ENCODE assay signal across 8 cellular contexts in the genomic region with DNA sequence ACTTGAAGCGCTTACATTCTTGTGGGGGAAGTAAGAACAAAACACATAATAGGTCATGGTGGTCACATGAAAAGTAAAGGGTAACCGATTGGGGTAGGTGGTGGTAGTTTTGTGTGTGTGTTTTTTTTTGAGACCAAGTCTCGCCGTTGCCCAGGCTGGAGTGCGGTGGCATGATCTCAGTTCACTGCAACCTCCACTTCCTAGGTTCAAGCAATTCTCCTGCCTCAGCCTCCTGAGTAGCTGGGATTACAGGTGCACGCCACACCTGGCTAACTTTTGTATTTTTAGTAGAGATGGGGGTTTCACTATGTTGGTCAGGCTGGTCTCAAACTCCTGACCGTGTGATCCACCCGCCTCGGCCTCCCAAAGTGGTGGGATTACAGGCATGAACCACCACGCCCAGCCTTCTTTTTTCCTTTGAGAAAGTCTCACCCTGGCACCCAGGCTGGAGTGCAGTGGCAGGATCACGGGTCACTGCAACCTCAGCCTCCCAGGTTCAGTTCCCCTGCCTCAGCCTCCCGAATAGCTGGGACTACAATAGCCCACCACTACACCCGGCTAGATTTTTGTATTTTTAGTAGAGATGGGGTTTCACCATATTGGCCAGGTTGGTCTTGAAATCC. TPM values are rescaled to one million over a fixed set of nuclear protein-coding genes. Genes with fewer than 3 reads are reported as not detected.
DNase-seq lines count a peak whose midpoint lies in the region; ATAC-seq, FAIRE-seq and TF ChIP-seq lines count a peak whose summit lies in the region.
"Not testable (repeated sequence)": the region's sequence is repeated elsewhere in the genome, so short reads cannot be mapped to it uniquely, and the experiment has no call there.
"Had no signal": no experiment of that assay in that cellular context is flagged by ENCODE, and none has a peak within 500 bp of the region (broad histone marks: within the 10 kb centered on the region; RNA-seq: fewer than 3 reads in every experiment).

No MANE protein-coding gene starts in this region.

- not testable (repeated sequence) for H4K91ac ChIP-seq in H1 (replicated peaks; ENCODE audit: insufficient read length, low read length)

- not testable (repeated sequence) for H3K14ac ChIP-seq in H1 (ENCODE audit: insufficient read length)

- TF ChIP-seq EP300 in H1 (IDR thresholded peaks at IDR 0.05; ENCODE audit: borderline replicate concordance in 1 of 2, low read depth in 2 of 2, low read length in 2 of 2): not testable (repeated sequence)

- TF ChIP-seq CTCF in H1 (IDR thresholded peaks at IDR 0.05; ENCODE audit: control extremely low read depth in 1 of 3, insufficient read depth in 1 of 3, low read depth in 1 of 3, low read length in 3 of 3): not testable (repeated sequence)

- TF ChIP-seq POLR2A in Raji (IDR thresholded peaks at IDR 0.05; ENCODE audit: insufficient read depth, low read depth, low read length): peak; percentile 53; the same call in 1 of the 2 replicates
- peak; percentile 78 to 91 for TF ChIP-seq POLR2A in H1 (IDR thresholded peaks at IDR 0.05; ENCODE audit: control extremely low read depth in 1 of 2, low read depth in 2 of 2, low read length in 2 of 2)

- H3K18ac ChIP-seq in H1 (ENCODE audit: extremely low read depth, low read length): not testable (repeated sequence)

- 46% methylated on average over 13 of the region's 13 CpGs; no CpG with 5 or more reads in 1 of the 2 experiments for WGBS in H1 (ENCODE audit: extremely low coverage in 1 of 2, insufficient coverage in 1 of 2, insufficient read length in 1 of 2, insufficient replicate concordance in 2 of 2, low coverage in 1 of 2, low lambda C conversion rate in 2 of 2, missing lambda C conversion rate in 1 of 2), 2 experiments

- H4K5ac ChIP-seq in H1 (ENCODE audit: insufficient read length, low read depth, low read length): not testable (repeated sequence)

- H3K9me3 ChIP-seq in HUES48 (ENCODE audit: control insufficient read depth, insufficient read depth, low read length); H1 (ENCODE audit: insufficient read depth in 2 of 2, low read depth in 1 of 2, low read length in 1 of 2): not testable (repeated sequence)

- not testable (repeated sequence) for FAIRE-seq in H1 (lab: Jason Lieb, UNC)

- not testable (repeated sequence) for H3K9ac ChIP-seq in HUES48 (ENCODE audit: low read depth, low read length); H1 (replicated peaks in 1 of 4; ENCODE audit: extremely low read depth in 1 of 4, low read depth in 3 of 4, low read length in 3 of 4)

- H2BK20ac ChIP-seq in H1 (ENCODE audit: low read length): not testable (repeated sequence)

- not testable (repeated sequence) for H3K4ac ChIP-seq in H1 (replicated peaks; ENCODE audit: insufficient read length, low read depth, low read length)

- not testable (repeated sequence) for H4K8ac ChIP-seq in H1 (ENCODE audit: extremely low read depth, insufficient read depth, low read length)

- POLR2A ChIA-PET in H1 (lab: Charles Lee; ENCODE audit: partially characterized antibody): interaction anchor here (0.7 to 13.3 kb wide), 25 partner anchors 13 to 432 kb away, joined by 3 to 475 read pairs (median 4); a partner anchor contains a TSS

- peaks cover 21% of the 10 kb centered on the region; the same call in 1 of the 2 replicates for H3K4me1 ChIP-seq in HUES48 (ENCODE audit: control insufficient read depth, insufficient read depth, low read length)
- not testable (repeated sequence) for H3K4me1 ChIP-seq in H1 (replicated peaks in 1 of 4; ENCODE audit: control insufficient read depth in 3 of 4, insufficient read depth in 4 of 4, low read length in 3 of 4)

- TF ChIP-seq RAD21 in H1 (IDR thresholded peaks at IDR 0.05 in 1 of 2, conservative IDR thresholded peaks at IDR 0.05 in 1 of 2; ENCODE audit: low read depth in 2 of 2, low read length in 2 of 2): not testable (repeated sequence)

- H2BK120ac ChIP-seq in H1 (replicated peaks; ENCODE audit: low read depth, low read length): not testable (repeated sequence)

- H2AK5ac ChIP-seq in H1 (ENCODE audit: low read depth, low read length): not testable (repeated sequence)

- H3K4me1 Mint-ChIP-seq in activated CD8-positive, alpha-beta memory T cell treated with anti-CD3 and anti-CD28 coated beads, Interleukin-2, amount 10 ng/mL, durations not matched to agents 7 days and 5 days: peaks cover 38% of the 10 kb centered on the region

- not testable (repeated sequence) for H3K4me3 Mint-ChIP-seq in activated CD8-positive, alpha-beta memory T cell treated with anti-CD3 and anti-CD28 coated beads, Interleukin-2, amount 10 ng/mL, durations not matched to agents 7 days and 5 days

- not testable (repeated sequence) for H2AFZ ChIP-seq in H1 (ENCODE audit: low read length)

- peaks cover 71% of the 10 kb centered on the region for H3K36me3 ChIP-seq in HUES48 (ENCODE audit: control insufficient read depth, insufficient read depth, low read length)
- peaks cover 27 to 63% (median 51%) of the 10 kb centered on the region in 4 experiments for H3K36me3 ChIP-seq in H1 (ENCODE audit: control insufficient read depth in 2 of 4, insufficient read depth in 4 of 4, low read length in 3 of 4)

- not testable (repeated sequence) for H3K9me3 Mint-ChIP-seq in activated CD8-positive, alpha-beta memory T cell treated with anti-CD3 and anti-CD28 coated beads, Interleukin-2, amount 10 ng/mL, durations not matched to agents 7 days and 5 days (ENCODE audit: low read depth)

- not testable (repeated sequence) for H3K23me2 ChIP-seq in H1 (ENCODE audit: low read depth, low read length)

- not testable (repeated sequence) for H2BK15ac ChIP-seq in H1 (ENCODE audit: low read length)

- H3K4me3 ChIP-seq in HUES48 (ENCODE audit: low read depth, low read length); H1 (ENCODE audit: extremely low read depth in 1 of 4, insufficient read depth in 2 of 4, low read depth in 3 of 4, low read length in 4 of 4): not testable (repeated sequence)

- peak overlapping the region; percentile 95 for H3K27ac Mint-ChIP-seq in activated CD8-positive, alpha-beta memory T cell treated with anti-CD3 and anti-CD28 coated beads, Interleukin-2, amount 10 ng/mL, durations not matched to agents 7 days and 5 days

- peaks cover 62% of the 10 kb centered on the region for H3K36me3 Mint-ChIP-seq in activated CD8-positive, alpha-beta memory T cell treated with anti-CD3 and anti-CD28 coated beads, Interleukin-2, amount 10 ng/mL, durations not matched to agents 7 days and 5 days

- peaks cover 0 to 27% of the 10 kb centered on the region in 2 experiments; a peak in 3 of 4 replicates for H3K79me2 ChIP-seq in H1 (ENCODE audit: control insufficient read depth in 1 of 2, insufficient read depth in 2 of 2, low read length in 2 of 2)

- H3K79me1 ChIP-seq in H1 (ENCODE audit: low read depth, low read length): not testable (repeated sequence)

- H2BK5ac ChIP-seq in H1 (ENCODE audit: low read depth, low read length): peak overlapping the region; percentile 15; the same call in 1 of the 2 replicates

- not testable (repeated sequence) for H3K27me3 ChIP-seq in HUES48 (ENCODE audit: control insufficient read depth, insufficient read depth, low read length); H1 (replicated peaks in 1 of 4; ENCODE audit: control insufficient read depth in 3 of 4, extremely low read depth in 1 of 4, insufficient read depth in 3 of 4, low read length in 3 of 4)

- H3K4me2 ChIP-seq in H1 (ENCODE audit: insufficient read depth in 1 of 2, low read depth in 2 of 2, low read length in 2 of 2): not testable (repeated sequence)

- CTCF ChIA-PET in activated CD8-positive, alpha-beta memory T cell treated with anti-CD3 and anti-CD28 coated beads, Interleukin-2, amount 10 ng/mL, durations not matched to agents 7 days and 5 days (lab: Charles Lee): not testable (repeated sequence)
- CTCF ChIA-PET in H1 (lab: Charles Lee; ENCODE audit: partially characterized antibody): interaction anchor here (1.3 kb wide), 1 partner anchor 431 kb away, joined by 3 read pairs; no protein-coding TSS in a partner anchor

- not testable (repeated sequence) for H4K20me1 ChIP-seq in H1 (replicated peaks in 1 of 2; ENCODE audit: control insufficient read depth in 1 of 2, insufficient read depth in 2 of 2, low read length in 2 of 2)

- not testable (repeated sequence) for H2BK12ac ChIP-seq in H1 (ENCODE audit: low read depth, low read length)

- DNase-seq in DMS 273 treated with DMSO at 0.1 percent for 48 hours (lab: John Stamatoyannopoulos, UW): peak; percentile 67
- DNase-seq in activated CD8-positive, alpha-beta memory T cell treated with anti-CD3 and anti-CD28 coated beads, Interleukin-2, amount 10 ng/mL, durations not matched to agents 7 days and 5 days: not testable (repeated sequence)
- peak in 1 of 2 experiments; percentile 67 for DNase-seq in H1 (ENCODE audit: low read depth in 1 of 2, low spot score in 2 of 2)
- DNase-seq in stimulated activated CD4-positive, alpha-beta T cell treated with anti-CD3 and anti-CD28 coated beads, Interleukin-2, amount 100 ng/mL, for 24 hours: peak; percentile 44 to 62

- ATAC-seq in activated CD8-positive, alpha-beta memory T cell treated with anti-CD3 and anti-CD28 coated beads, Interleukin-2, amount 10 ng/mL, durations not matched to agents 7 days and 5 days: peak; percentile 5

- not testable (repeated sequence) for H3K27me3 Mint-ChIP-seq in activated CD8-positive, alpha-beta memory T cell treated with anti-CD3 and anti-CD28 coated beads, Interleukin-2, amount 10 ng/mL, durations not matched to agents 7 days and 5 days

- H3K23ac ChIP-seq in H1 (ENCODE audit: insufficient read length): not testable (repeated sequence)

- H3K56ac ChIP-seq in H1 (replicated peaks; ENCODE audit: insufficient read length, low read depth, low read length): not testable (repeated sequence)

- peak overlapping the region; percentile 94 for H3K27ac ChIP-seq in HUES48 (ENCODE audit: low read depth, low read length)
- H3K27ac ChIP-seq in H1 (ENCODE audit: low read depth, low read length): not testable (repeated sequence)

RNA-seq across cellular contexts. Expression of a gene that starts 5.5 kb away (rescaled TPM):
- total RNA-seq in activated CD8-positive, alpha-beta memory T cell treated with anti-CD3 and anti-CD28 coated beads, Interleukin-2, amount 10 ng/mL, durations not matched to agents 7 days and 5 days: 100 to 1,000 TPM; 418 to 494 TPM
- 763 and 799 TPM in 2 replicates for total RNA-seq in H1 (2021; fragmentation: NEBNext Ultra II Directional; extraction: Animal tissue kit (Norgen Biotek cat#: 25700))
- polyA plus RNA-seq in H1 (2011; rRNA removed): 716 and 1,238 TPM in 2 replicates
- polyA plus RNA-seq in H1 (2011; cell fraction: cytosol; rRNA removed): 1,318 TPM
- 616 TPM for polyA plus RNA-seq in H1 (2011; cell fraction: nucleus; rRNA removed)
- polyA plus RNA-seq in H1 (2012, experiment 1 of 2): 903 to 1,125 TPM (median 1,026 TPM) in 4 replicates
- polyA plus RNA-seq in H1 (2012, experiment 2 of 2): 245 TPM
- 730 TPM for polyA plus RNA-seq in H1 (2013, experiment 1 of 2)
- 658 TPM for polyA plus RNA-seq in H1 (2013, experiment 2 of 2)
- polyA minus RNA-seq in H1 (2011; rRNA and poly(A)+ RNA removed): 674 and 729 TPM in 2 replicates
- polyA minus RNA-seq in H1 (2011; cell fraction: cytosol; rRNA and poly(A)+ RNA removed): 428 TPM
- polyA minus RNA-seq in H1 (2011; cell fraction: nucleus; rRNA and poly(A)+ RNA removed): 1,795 TPM

RNA-seq across cellular contexts. Expression of a gene that starts 5.9 kb away (rescaled TPM):
- total RNA-seq in activated CD8-positive, alpha-beta memory T cell treated with anti-CD3 and anti-CD28 coated beads, Interleukin-2, amount 10 ng/mL, durations not matched to agents 7 days and 5 days: 10 to 100 TPM in 1 of 2 experiments, 1 to 10 TPM in 1; 9.5 to 13.3 TPM
- total RNA-seq in H1 (2021; fragmentation: NEBNext Ultra II Directional; extraction: Animal tissue kit (Norgen Biotek cat#: 25700)): 11.3 and 12.5 TPM in 2 replicates
- 1.6 and 1.7 TPM in 2 replicates for polyA plus RNA-seq in H1 (2011; rRNA removed)
- 2.5 TPM for polyA plus RNA-seq in H1 (2011; cell fraction: cytosol; rRNA removed)
- 5.2 TPM for polyA plus RNA-seq in H1 (2011; cell fraction: nucleus; rRNA removed)
- polyA plus RNA-seq in H1 (2012, experiment 1 of 2): 1.6 to 4.6 TPM (median 2.8 TPM) in 4 replicates
- polyA plus RNA-seq in H1 (2012, experiment 2 of 2): 0.14 TPM
- 3.3 TPM for polyA plus RNA-seq in H1 (2013, experiment 1 of 2)
- polyA plus RNA-seq in H1 (2013, experiment 2 of 2): 2.8 TPM
- polyA minus RNA-seq in H1 (2011; rRNA and poly(A)+ RNA removed): 27.7 and 32.6 TPM in 2 replicates
- polyA minus RNA-seq in H1 (2011; cell fraction: cytosol; rRNA and poly(A)+ RNA removed): 5.9 TPM
- polyA minus RNA-seq in H1 (2011; cell fraction: nucleus; rRNA and poly(A)+ RNA removed): 15.9 TPM

RNA-seq across cellular contexts. Expression of a gene that starts 37.6 kb away (rescaled TPM):
- total RNA-seq in activated CD8-positive, alpha-beta memory T cell treated with anti-CD3 and anti-CD28 coated beads, Interleukin-2, amount 10 ng/mL, durations not matched to agents 7 days and 5 days: 10 to 100 TPM; 35.4 to 42.0 TPM
- total RNA-seq in H1 (2021; fragmentation: NEBNext Ultra II Directional; extraction: Animal tissue kit (Norgen Biotek cat#: 25700)): 16.0 and 16.3 TPM in 2 replicates
- 4.5 and 6.6 TPM in 2 replicates for polyA plus RNA-seq in H1 (2011; rRNA removed)
- polyA plus RNA-seq in H1 (2011; cell fraction: cytosol; rRNA removed): 7.6 TPM
- 4.0 TPM for polyA plus RNA-seq in H1 (2011; cell fraction: nucleus; rRNA removed)
- 8.6 to 11.3 TPM (median 10.5 TPM) in 4 replicates for polyA plus RNA-seq in H1 (2012, experiment 1 of 2)
- 4.4 TPM for polyA plus RNA-seq in H1 (2012, experiment 2 of 2)
- 8.6 TPM for polyA plus RNA-seq in H1 (2013, experiment 1 of 2)
- 8.5 TPM for polyA plus RNA-seq in H1 (2013, experiment 2 of 2)
- 18.1 and 23.7 TPM in 2 replicates for polyA minus RNA-seq in H1 (2011; rRNA and poly(A)+ RNA removed)
- 10.5 TPM for polyA minus RNA-seq in H1 (2011; cell fraction: cytosol; rRNA and poly(A)+ RNA removed)
- 19.5 TPM for polyA minus RNA-seq in H1 (2011; cell fraction: nucleus; rRNA and poly(A)+ RNA removed)

RNA-seq across cellular contexts. Expression of a gene that starts 37.8 kb away (rescaled TPM):
- total RNA-seq in activated CD8-positive, alpha-beta memory T cell treated with anti-CD3 and anti-CD28 coated beads, Interleukin-2, amount 10 ng/mL, durations not matched to agents 7 days and 5 days: 10 to 100 TPM; 28.7 to 32.3 TPM
- 35.2 and 35.7 TPM in 2 replicates for total RNA-seq in H1 (2021; fragmentation: NEBNext Ultra II Directional; extraction: Animal tissue kit (Norgen Biotek cat#: 25700))
- polyA plus RNA-seq in H1 (2011; rRNA removed): 15.8 and 21.0 TPM in 2 replicates
- polyA plus RNA-seq in H1 (2011; cell fraction: cytosol; rRNA removed): 24.2 TPM
- 19.2 TPM for polyA plus RNA-seq in H1 (2011; cell fraction: nucleus; rRNA removed)
- polyA plus RNA-seq in H1 (2012, experiment 1 of 2): 20.1 to 31.2 TPM (median 23.7 TPM) in 4 replicates
- polyA plus RNA-seq in H1 (2012, experiment 2 of 2): 4.2 TPM
- polyA plus RNA-seq in H1 (2013, experiment 1 of 2): 29.8 TPM
- 29.5 TPM for polyA plus RNA-seq in H1 (2013, experiment 2 of 2)
- 43.8 and 46.7 TPM in 2 replicates for polyA minus RNA-seq in H1 (2011; rRNA and poly(A)+ RNA removed)
- polyA minus RNA-seq in H1 (2011; cell fraction: cytosol; rRNA and poly(A)+ RNA removed): 22.6 TPM
- 33.5 TPM for polyA minus RNA-seq in H1 (2011; cell fraction: nucleus; rRNA and poly(A)+ RNA removed)

RNA-seq across cellular contexts. Expression of a gene that starts 54.9 kb away (rescaled TPM):
- total RNA-seq in activated CD8-positive, alpha-beta memory T cell treated with anti-CD3 and anti-CD28 coated beads, Interleukin-2, amount 10 ng/mL, durations not matched to agents 7 days and 5 days: not detected
- total RNA-seq in H1 (2021; fragmentation: NEBNext Ultra II Directional; extraction: Animal tissue kit (Norgen Biotek cat#: 25700)): not detected in 2 replicates
- polyA plus RNA-seq in H1 (2011; rRNA removed): 0.08 TPM in 1 of 2 replicates, not detected in the other
- not detected for polyA plus RNA-seq in H1 (2011; cell fraction: cytosol; rRNA removed)
- not detected for polyA plus RNA-seq in H1 (2011; cell fraction: nucleus; rRNA removed)
- polyA plus RNA-seq in H1 (2012, experiment 1 of 2): not detected in 4 replicates
- not detected for polyA plus RNA-seq in H1 (2012, experiment 2 of 2)
- not detected for polyA plus RNA-seq in H1 (2013, experiment 1 of 2)
- polyA plus RNA-seq in H1 (2013, experiment 2 of 2): not detected
- 0.20 TPM in 1 of 2 replicates, not detected in the other for polyA minus RNA-seq in H1 (2011; rRNA and poly(A)+ RNA removed)
- not detected for polyA minus RNA-seq in H1 (2011; cell fraction: cytosol; rRNA and poly(A)+ RNA removed)
- polyA minus RNA-seq in H1 (2011; cell fraction: nucleus; rRNA and poly(A)+ RNA removed): not detected
- total RNA-seq: esophagus squamous epithelium, prostate gland had no signal
